Comparison of ENCODE assay signal across 8 cellular contexts in the genomic region with DNA sequence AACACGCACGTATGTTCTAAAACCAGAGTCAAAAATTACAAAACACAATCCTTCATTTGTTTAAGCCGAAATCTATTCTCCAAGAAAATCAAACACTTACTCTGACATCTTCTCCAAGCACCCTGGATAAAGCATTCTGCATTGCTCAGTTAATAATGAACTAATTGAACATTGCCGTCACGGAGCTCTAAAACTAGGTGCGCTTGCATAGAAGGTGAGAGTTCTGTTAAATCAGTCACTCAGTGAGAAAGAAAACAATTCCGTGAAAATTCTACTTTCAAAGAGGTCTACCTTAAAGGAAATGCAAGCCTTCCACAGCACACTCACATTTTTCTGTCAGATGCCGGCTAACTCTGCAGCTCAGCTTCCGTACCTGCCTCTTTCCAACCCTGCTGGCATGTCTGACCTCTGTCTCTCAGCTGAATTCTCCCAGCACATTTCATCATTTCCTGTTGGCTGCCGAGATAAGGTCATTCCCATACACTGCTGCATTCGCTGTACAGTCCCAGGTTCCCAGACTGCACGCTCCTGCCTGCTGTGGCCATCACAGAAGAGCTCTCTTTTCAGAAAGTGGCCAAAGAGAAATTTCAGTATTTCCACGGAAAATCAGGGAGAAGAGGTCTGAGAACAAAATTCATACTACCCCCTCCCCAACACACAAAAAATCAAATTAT.
A peak's percentile ranks its signal among the peaks of the same experiment; 100 is the strongest.
DNase-seq lines count a peak whose midpoint lies in the region; ATAC-seq and TF ChIP-seq lines count a peak whose summit lies in the region.

No MANE protein-coding gene starts in this region.

- H3K9ac ChIP-seq in BLaER1: no peak overlapping the region

- ATAC-seq in HG03039 (IDR thresholded peaks at IDR 0.05; ENCODE audit: unreplicated experiment): no peak
- ATAC-seq in GM18858 (IDR thresholded peaks at IDR 0.05; ENCODE audit: unreplicated experiment): no peak

- H3K4me3 ChIP-seq in BLaER1: no peak overlapping the region

- H3K4me2 ChIP-seq in BLaER1: peak overlapping the region; percentile 53

- TF ChIP-seq EP300 in Ishikawa (IDR thresholded peaks at IDR 0.05; ENCODE audit: borderline replicate concordance): no peak

- DNase-seq in astrocyte of the hippocampus (ENCODE audit: low read depth, low spot score) (peak; percentile 72), kidney tubule cell (ENCODE audit: low spot score) (peak; percentile 88), stromal cell of bone marrow (ENCODE audit: low read depth) (peak; percentile 34)
- no peak for DNase-seq in stimulated activated CD4-positive, alpha-beta T cell treated with anti-CD3 and anti-CD28 coated beads, Interleukin-4, amount 100 ng/mL, for 24 hours

- H3K4me1 ChIP-seq in BLaER1: peaks cover 39% of the 10 kb centered on the region

- peaks cover 98% of the 10 kb centered on the region for H4K20me1 ChIP-seq in BLaER1

- no peaks in the 10 kb centered on the region for H3K27me3 ChIP-seq in BLaER1

- TF ChIP-seq RAD21 in Ishikawa (IDR thresholded peaks at IDR 0.05; ENCODE audit: low read depth): no peak

- H3K9me3 ChIP-seq in BLaER1: peaks cover 16% of the 10 kb centered on the region

- H3K36me3 ChIP-seq in BLaER1: peaks cover 34% of the 10 kb centered on the region

- H3K27ac ChIP-seq in BLaER1: no peak overlapping the region

TF ChIP-seq in Ishikawa, 13 proteins besides CTCF, POLR2A, EP300 and RAD21:
- peak; percentile 60; the same call in 1 of the 2 replicates for TF ChIP-seq TEAD4 (IDR thresholded peaks at IDR 0.05)
- TF ChIP-seq TCF12 (IDR thresholded peaks at IDR 0.05; ENCODE audit: low read depth): no peak
- TF ChIP-seq YY1 (IDR thresholded peaks at IDR 0.05; ENCODE audit: low read depth): 0 out of 2 replicates have a peak, but pooled peaks have one; percentile 19
- TF ChIP-seq, protein P1, sequence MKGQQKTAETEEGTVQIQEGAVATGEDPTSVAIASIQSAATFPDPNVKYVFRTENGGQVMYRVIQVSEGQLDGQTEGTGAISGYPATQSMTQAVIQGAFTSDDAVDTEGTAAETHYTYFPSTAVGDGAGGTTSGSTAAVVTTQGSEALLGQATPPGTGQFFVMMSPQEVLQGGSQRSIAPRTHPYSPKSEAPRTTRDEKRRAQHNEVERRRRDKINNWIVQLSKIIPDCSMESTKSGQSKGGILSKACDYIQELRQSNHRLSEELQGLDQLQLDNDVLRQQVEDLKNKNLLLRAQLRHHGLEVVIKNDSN (IDR thresholded peaks at IDR 0.05): no peak
- no peak for TF ChIP-seq EGR1 (IDR thresholded peaks at IDR 0.05)
- no peak for TF ChIP-seq FOXM1 (IDR thresholded peaks at IDR 0.05; ENCODE audit: borderline replicate concordance, low read depth)
- TF ChIP-seq, protein P2, sequence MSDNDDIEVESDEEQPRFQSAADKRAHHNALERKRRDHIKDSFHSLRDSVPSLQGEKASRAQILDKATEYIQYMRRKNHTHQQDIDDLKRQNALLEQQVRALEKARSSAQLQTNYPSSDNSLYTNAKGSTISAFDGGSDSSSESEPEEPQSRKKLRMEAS (IDR thresholded peaks at IDR 0.05): peak; percentile 32; the same call in 1 of the 2 replicates
- TF ChIP-seq CEBPB (IDR thresholded peaks at IDR 0.05): peak; percentile 69
- TF ChIP-seq TAF1 (IDR thresholded peaks at IDR 0.05; ENCODE audit: low read depth): no peak
- TF ChIP-seq, protein P3, sequence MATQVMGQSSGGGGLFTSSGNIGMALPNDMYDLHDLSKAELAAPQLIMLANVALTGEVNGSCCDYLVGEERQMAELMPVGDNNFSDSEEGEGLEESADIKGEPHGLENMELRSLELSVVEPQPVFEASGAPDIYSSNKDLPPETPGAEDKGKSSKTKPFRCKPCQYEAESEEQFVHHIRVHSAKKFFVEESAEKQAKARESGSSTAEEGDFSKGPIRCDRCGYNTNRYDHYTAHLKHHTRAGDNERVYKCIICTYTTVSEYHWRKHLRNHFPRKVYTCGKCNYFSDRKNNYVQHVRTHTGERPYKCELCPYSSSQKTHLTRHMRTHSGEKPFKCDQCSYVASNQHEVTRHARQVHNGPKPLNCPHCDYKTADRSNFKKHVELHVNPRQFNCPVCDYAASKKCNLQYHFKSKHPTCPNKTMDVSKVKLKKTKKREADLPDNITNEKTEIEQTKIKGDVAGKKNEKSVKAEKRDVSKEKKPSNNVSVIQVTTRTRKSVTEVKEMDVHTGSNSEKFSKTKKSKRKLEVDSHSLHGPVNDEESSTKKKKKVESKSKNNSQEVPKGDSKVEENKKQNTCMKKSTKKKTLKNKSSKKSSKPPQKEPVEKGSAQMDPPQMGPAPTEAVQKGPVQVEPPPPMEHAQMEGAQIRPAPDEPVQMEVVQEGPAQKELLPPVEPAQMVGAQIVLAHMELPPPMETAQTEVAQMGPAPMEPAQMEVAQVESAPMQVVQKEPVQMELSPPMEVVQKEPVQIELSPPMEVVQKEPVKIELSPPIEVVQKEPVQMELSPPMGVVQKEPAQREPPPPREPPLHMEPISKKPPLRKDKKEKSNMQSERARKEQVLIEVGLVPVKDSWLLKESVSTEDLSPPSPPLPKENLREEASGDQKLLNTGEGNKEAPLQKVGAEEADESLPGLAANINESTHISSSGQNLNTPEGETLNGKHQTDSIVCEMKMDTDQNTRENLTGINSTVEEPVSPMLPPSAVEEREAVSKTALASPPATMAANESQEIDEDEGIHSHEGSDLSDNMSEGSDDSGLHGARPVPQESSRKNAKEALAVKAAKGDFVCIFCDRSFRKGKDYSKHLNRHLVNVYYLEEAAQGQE (IDR thresholded peaks at IDR 0.05; ENCODE audit: low read depth): no peak
- no peak for TF ChIP-seq NFIC (IDR thresholded peaks at IDR 0.05)
TF ChIP-seq in Ishikawa: peak in this region for 4.
